Comparison of ENCODE assay signal across 9 cellular contexts in genomic region chr14:36069535-36069900, GRCh38.
DNase-seq lines count a peak whose midpoint lies in the region; ATAC-seq and TF ChIP-seq lines count a peak whose summit lies in the region.
"Had no signal": no experiment of that assay in that cellular context is flagged by ENCODE, and none has a peak within 500 bp of the region (broad histone marks: within the 10 kb centered on the region; RNA-seq: fewer than 3 reads in every experiment).

No MANE protein-coding gene starts in this region.

- peak; percentile 76 for DNase-seq in Calu3
- DNase-seq in NCI-H526 treated with DMSO at 0.1 percent for 48 hours (lab: John Stamatoyannopoulos, UW), result peak; percentile 23
- peak in 34 of 56 donors; percentile 3 to 63 (median 24) for DNase-seq in amygdala (lab: John Stamatoyannopoulos, UW)
- DNase-seq in inferior parietal cortex (ENCODE audit: extremely low spot score), result peak; percentile 56
- DNase-seq in stimulated activated naive B cell treated with anti-CD40 and anti-IgM and Interleukin-4, amounts not matched to agents 10 μg/mL and 1 μg/mL and 100 μg/mL, for 72 hours, result no peak
- DNase-seq in activated effector memory CD4-positive, alpha-beta T cell treated with Interleukin-2 at 50 U/mL for 16 hours, result no peak

- peaks cover 10% of the 10 kb centered on the region for H3K36me3 Mint-ChIP-seq in Calu3 (ENCODE audit: insufficient read depth, unreplicated experiment)
- no peaks in the 10 kb centered on the region for H3K36me3 Mint-ChIP-seq in stimulated activated naive B cell treated with anti-CD40 and anti-IgM and Interleukin-4, amounts not matched to agents 10 μg/mL and 1 μg/mL and 100 μg/mL, for 72 hours

- peak overlapping the region; percentile 91 for H3K27ac Mint-ChIP-seq in Calu3 (ENCODE audit: unreplicated experiment)
- H3K27ac Mint-ChIP-seq in stimulated activated naive B cell treated with anti-CD40 and anti-IgM and Interleukin-4, amounts not matched to agents 10 μg/mL and 1 μg/mL and 100 μg/mL, for 72 hours, result no peak overlapping the region
- H3K27ac Mint-ChIP-seq: T-helper 1 cell treated with Interleukin-12 subunit alpha and Interleukin-12 subunit beta and Interleukin-4 antibody, amounts not matched to agents 30 μg/mL and 1 μg/mL, for 36 hours had no signal

- no peaks in the 10 kb centered on the region for H3K27me3 Mint-ChIP-seq in Calu3 (ENCODE audit: unreplicated experiment)
- peaks cover 4 to 21% of the 10 kb centered on the region in 2 donors for H3K27me3 Mint-ChIP-seq in stimulated activated naive B cell treated with anti-CD40 and anti-IgM and Interleukin-4, amounts not matched to agents 10 μg/mL and 1 μg/mL and 100 μg/mL, for 72 hours

- H3K4me1 Mint-ChIP-seq in Calu3 (ENCODE audit: low read depth, unreplicated experiment), result peaks cover 20% of the 10 kb centered on the region
- peaks cover 0 to 1% of the 10 kb centered on the region in 2 donors for H3K4me1 Mint-ChIP-seq in stimulated activated naive B cell treated with anti-CD40 and anti-IgM and Interleukin-4, amounts not matched to agents 10 μg/mL and 1 μg/mL and 100 μg/mL, for 72 hours

- ATAC-seq in GM19324 (IDR thresholded peaks at IDR 0.05; ENCODE audit: low FRiP score, unreplicated experiment), result peak; percentile 58
- peak; percentile 63 for ATAC-seq in HG03521 (IDR thresholded peaks at IDR 0.05; ENCODE audit: unreplicated experiment)
- ATAC-seq in stimulated activated naive B cell treated with anti-CD40 and anti-IgM and Interleukin-4, amounts not matched to agents 10 μg/mL and 1 μg/mL and 100 μg/mL, for 72 hours (replicated peaks), result peak; percentile 67 to 72

- no TSS peak for BruUV-seq in Calu3 (replicated peaks; lab: Mats Ljungman, UMichigan)

- CTCF ChIA-PET in Calu3 (lab: Charles Lee), result interaction anchor here (0.6 to 3.0 kb wide), 26 partner anchors 9 to 575 kb away, joined by 3 to 36 read pairs (median 4); partner anchors contain the start of gene BRMS1L

- H3K4me3 Mint-ChIP-seq in Calu3 (ENCODE audit: low read depth, unreplicated experiment), result peak overlapping the region; percentile 54
- no peak overlapping the region for H3K4me3 Mint-ChIP-seq in stimulated activated naive B cell treated with anti-CD40 and anti-IgM and Interleukin-4, amounts not matched to agents 10 μg/mL and 1 μg/mL and 100 μg/mL, for 72 hours
- H3K4me3 Mint-ChIP-seq: T-helper 1 cell treated with Interleukin-12 subunit alpha and Interleukin-12 subunit beta and Interleukin-4 antibody, amounts not matched to agents 30 μg/mL and 1 μg/mL, for 36 hours had no signal

- TF ChIP-seq CTCF in Calu3 (IDR thresholded peaks at IDR 0.05; ENCODE audit: unreplicated experiment), result peak; percentile 74

- intact Hi-C loops in Calu3 (cut with micrococcal nuclease; ENCODE audit: unreplicated experiment), result loop anchor here (1.0 to 5.0 kb wide), 5 partner anchors 109 to 305 kb away; partner anchors contain the start of gene BRMS1L

- no peaks in the 10 kb centered on the region for H3K9me3 Mint-ChIP-seq in Calu3 (ENCODE audit: low read depth, unreplicated experiment)
- no peaks in the 10 kb centered on the region for H3K9me3 Mint-ChIP-seq in stimulated activated naive B cell treated with anti-CD40 and anti-IgM and Interleukin-4, amounts not matched to agents 10 μg/mL and 1 μg/mL and 100 μg/mL, for 72 hours
- H3K9me3 Mint-ChIP-seq: T-helper 1 cell treated with Interleukin-12 subunit alpha and Interleukin-12 subunit beta and Interleukin-4 antibody, amounts not matched to agents 30 μg/mL and 1 μg/mL, for 36 hours had no signal

Comparison
In these comparisons a context has a peak if more than half of its experiments do, and no peak if none do; other contexts are left out.
1. DNase-seq: peak in Calu3 (single experiment), NCI-H526 treated with DMSO at 0.1 percent for 48 hours (single experiment), amygdala (34 of 56) and inferior parietal cortex (single experiment); none in stimulated activated naive B cell treated with anti-CD40 and anti-IgM and Interleukin-4, amounts not matched to agents 10 μg/mL and 1 μg/mL and 100 μg/mL, for 72 hours (single experiment) and activated effector memory CD4-positive, alpha-beta T cell treated with Interleukin-2 at 50 U/mL for 16 hours (single experiment).
2. Peak in every context shown above with its lines, with median percentiles within 50 percentile points of each other: ATAC-seq.